In genomic region chr4:169220854-169221311, GRCh38 we compare ENCODE assay signal across 23 cellular contexts. TPM values are rescaled to one million over a fixed set of nuclear protein-coding genes. Genes with fewer than 3 reads are reported as not detected.
"Had no signal": no experiment of that assay in that cellular context is flagged by ENCODE, and none has a peak within 500 bp of the region (broad histone marks: within the 10 kb centered on the region; RNA-seq: fewer than 3 reads in every experiment).

No MANE protein-coding gene starts in this region.

- H2AFZ ChIP-seq: parathyroid adenoma had no signal

- H3K27ac Mint-ChIP-seq: activated naive CD4-positive, alpha-beta T cell treated with anti-CD3 and anti-CD28 coated beads, Interleukin-2, amount 50 U/mL, for 72 hours; naive thymus-derived CD8-positive, alpha-beta T cell; T-helper 1 cell treated with Interleukin-12 subunit alpha and Interleukin-12 subunit beta and Interleukin-4 antibody, amounts not matched to agents 30 μg/mL and 1 μg/mL, for 36 hours had no signal

- FAIRE-seq: astrocyte, bronchial epithelial cell, urothelium cell line had no signal

- H3K9me3 ChIP-seq: adrenal gland, neutrophil, tibial artery had no signal

- H3K4me3 Mint-ChIP-seq: naive thymus-derived CD8-positive, alpha-beta T cell; T-helper 1 cell treated with Interleukin-12 subunit alpha and Interleukin-12 subunit beta and Interleukin-4 antibody, amounts not matched to agents 30 μg/mL and 1 μg/mL, for 36 hours had no signal

- H3K4me3 ChIP-seq: adrenal gland, tibial artery had no signal

- H3K36me3 ChIP-seq: adrenal gland, neutrophil, tibial artery had no signal

- H3K4me1 ChIP-seq: parathyroid adenoma had no signal

- H3K9me3 Mint-ChIP-seq: activated naive CD4-positive, alpha-beta T cell treated with anti-CD3 and anti-CD28 coated beads, Interleukin-2, amount 50 U/mL, for 72 hours; naive thymus-derived CD8-positive, alpha-beta T cell; T-helper 1 cell treated with Interleukin-12 subunit alpha and Interleukin-12 subunit beta and Interleukin-4 antibody, amounts not matched to agents 30 μg/mL and 1 μg/mL, for 36 hours had no signal

- H3K27me3 ChIP-seq: adrenal gland, neutrophil, tibial artery had no signal

- ATAC-seq: activated naive CD4-positive, alpha-beta T cell treated with anti-CD3 and anti-CD28 coated beads, Interleukin-2, amount 50 U/mL, for 72 hours; naive thymus-derived CD8-positive, alpha-beta T cell; stimulated activated naive CD8-positive, alpha-beta T cell treated with anti-CD3 and anti-CD28 coated beads, Interleukin-15, Interleukin-2, amounts not matched to agents 100 U/mL and 50 U/mL, for 24 hours had no signal

- H3K4me1 Mint-ChIP-seq: naive thymus-derived CD8-positive, alpha-beta T cell had no signal

- H3K9ac ChIP-seq: parathyroid adenoma had no signal

- DNase-seq: activated CD4-positive, alpha-beta T cell treated with anti-CD3 and anti-CD28 coated beads, Interleukin-2, amount 50 U/mL, for 1 hour; activated CD4-positive, CD25-positive, alpha-beta regulatory T cell treated with anti-CD3 and anti-CD28 coated beads, Interleukin-2, amount 50 U/mL, for 72 hours; activated CD8-positive, alpha-beta memory T cell treated with anti-CD3 and anti-CD28 coated beads, Interleukin-2, amount 50 U/mL, for 4 hours; activated effector memory CD4-positive, alpha-beta T cell treated with anti-CD3 and anti-CD28 coated beads, Interleukin-2, amount 50 U/mL, for 16 hours; activated T-cell treated with anti-CD3 and anti-CD28 coated beads, Interleukin-2, amount 50 U/mL, for 48 hours; adrenal gland; cerebellar nuclear complex; effector CD4-positive, alpha-beta T cell; foreskin melanocyte; head of caudate nucleus; mesendoderm; naive thymus-derived CD8-positive, alpha-beta T cell; stimulated activated CD4-positive, alpha-beta T cell treated with anti-CD3 and anti-CD28 coated beads, Interleukin-2, amount 100 ng/mL, for 24 hours; stimulated activated naive CD8-positive, alpha-beta T cell treated with anti-CD3 and anti-CD28 coated beads, Interleukin-15, Interleukin-2, amounts not matched to agents 100 U/mL and 50 U/mL, for 24 hours; substantia nigra; tibial artery had no signal

- H3K36me3 Mint-ChIP-seq: activated naive CD4-positive, alpha-beta T cell treated with anti-CD3 and anti-CD28 coated beads, Interleukin-2, amount 50 U/mL, for 72 hours; naive thymus-derived CD8-positive, alpha-beta T cell had no signal

- H3K79me2 ChIP-seq: parathyroid adenoma had no signal

- H3K27ac ChIP-seq: adrenal gland, neutrophil, parathyroid adenoma, tibial artery had no signal

RNA-seq across cellular contexts. Expression of gene SH3RF1, which starts 49.9 kb away (rescaled TPM):
- polyA plus RNA-seq: naive thymus-derived CD8-positive, alpha-beta T cell had no signal
